In genomic region chr3:197430961-197431910, GRCh38 we compare ENCODE assay signal across 16 cellular contexts.
A peak's percentile ranks its signal among the peaks of the same experiment; 100 is the strongest.
DNase-seq lines count a peak whose midpoint lies in the region; ATAC-seq and TF ChIP-seq lines count a peak whose summit lies in the region.
"Had no signal": no experiment of that assay in that cellular context is flagged by ENCODE, and none has a peak within 500 bp of the region (broad histone marks: within the 10 kb centered on the region; RNA-seq: fewer than 3 reads in every experiment).

No MANE protein-coding gene starts in this region.

- no peak for TF ChIP-seq POLR2A in esophagus muscularis mucosa (IDR thresholded peaks at IDR 0.05; ENCODE audit: low read depth)

- H3K36me3 ChIP-seq in esophagus muscularis mucosa = no peaks in the 10 kb centered on the region
- H3K36me3 ChIP-seq: ovary had no signal

- POLR2A ChIA-PET in WTC11 (lab: Charles Lee) = no interaction called here

- peak overlapping the region; percentile 10 for H3K27ac Mint-ChIP-seq in mesothelial cell of epicardium
- no peak overlapping the region for H3K27ac Mint-ChIP-seq in WTC11
- H3K27ac Mint-ChIP-seq: activated B cell treated with CpG ODN at 0.5 μM for 24 hours had no signal

- H3K36me3 Mint-ChIP-seq in mesothelial cell of epicardium (no peaks in the 10 kb centered on the region), WTC11 (no peaks in the 10 kb centered on the region)
- H3K36me3 Mint-ChIP-seq: CD4-positive, alpha-beta memory T cell had no signal

- peaks cover 4% of the 10 kb centered on the region for H3K9me3 Mint-ChIP-seq in mesothelial cell of epicardium
- H3K9me3 Mint-ChIP-seq in WTC11 = peaks cover 3% of the 10 kb centered on the region; the same call in 1 of the 2 replicates
- H3K9me3 Mint-ChIP-seq: activated B cell treated with CpG ODN at 0.5 μM for 24 hours; activated T-helper 2 cell treated with anti-CD3 and anti-CD28 coated beads, Interferon-gamma antibody, Interleukin-2, Interleukin-4, amounts not matched to agents 10 μg/mL and 5 μg/mL and 100 μg/mL, durations not matched to agents 14 hours and 24 hours and 36 hours; CD4-positive, alpha-beta memory T cell had no signal

- H3K4me1 Mint-ChIP-seq in mesothelial cell of epicardium (peaks cover 68% of the 10 kb centered on the region), WTC11 (peaks cover 12% of the 10 kb centered on the region; the same call in 1 of the 2 replicates)

- H3K27ac ChIP-seq in esophagus muscularis mucosa (replicated peaks in 1 of 4) = peak overlapping the region; percentile 33 to 72 (median 39)
- H3K27ac ChIP-seq: ovary had no signal

- ATAC-seq in GM21423 (IDR thresholded peaks at IDR 0.05; ENCODE audit: unreplicated experiment) (no peak), WTC11 (no peak)

- H3K27me3 ChIP-seq in esophagus muscularis mucosa = no peaks in the 10 kb centered on the region
- H3K27me3 ChIP-seq: ovary had no signal

- DNase-seq in AG10803 (ENCODE audit: low read depth) (peak; percentile 73), M059J (ENCODE audit: low read depth) (peak; percentile 43), esophagus muscularis mucosa (ENCODE audit: extremely low spot score) (no peak), mesothelial cell of epicardium (ENCODE audit: low spot score in 2 of 2, unreplicated experiment in 2 of 2) (no peak), OCI-M2 (lab: John Stamatoyannopoulos, UW; ENCODE audit: unreplicated experiment) (no peak), retina (no peak), WTC11 (ENCODE audit: low spot score) (no peak)
- DNase-seq: activated B cell treated with CpG ODN at 0.5 μM for 24 hours; CD4-positive, alpha-beta memory T cell; NCI-H1092; NCI-H446 treated with DMSO at 0.1 percent for 48 hours; ovary; stimulated activated naive CD4-positive, alpha-beta T cell treated with Interleukin-2 at 50 U/mL for 16 hours had no signal

- H3K4me3 Mint-ChIP-seq in mesothelial cell of epicardium = no peak overlapping the region
- no peak overlapping the region for H3K4me3 Mint-ChIP-seq in WTC11
- H3K4me3 Mint-ChIP-seq: activated B cell treated with CpG ODN at 0.5 μM for 24 hours; CD4-positive, alpha-beta memory T cell had no signal

- intact Hi-C loops in esophagus muscularis mucosa (cut with DNase I) = no loop called here

- TF ChIP-seq EP300 in esophagus muscularis mucosa (IDR thresholded peaks at IDR 0.05) = no peak

- H3K4me3 ChIP-seq in AG10803 (ENCODE audit: low read length) (no peak overlapping the region), esophagus muscularis mucosa (no peak overlapping the region)
- H3K4me3 ChIP-seq: lung, ovary had no signal

- WGBS in esophagus muscularis mucosa = 73% methylated on average over 7 of the region's 7 CpGs

- CTCF ChIA-PET in WTC11 (lab: Charles Lee) = interaction anchor here (0.6 to 1.1 kb wide), 2 partner anchors 71 to 1851 kb away, joined by 3 read pairs; no protein-coding TSS in a partner anchor

- no peak for TF ChIP-seq CTCF in AG10803 (conservative IDR thresholded peaks at IDR 0.05; ENCODE audit: low read length)
- TF ChIP-seq CTCF in esophagus muscularis mucosa (IDR thresholded peaks at IDR 0.05) = no peak
- TF ChIP-seq CTCF in mesothelial cell of epicardium (IDR thresholded peaks at IDR 0.05; ENCODE audit: unreplicated experiment) = no peak
- no peak for TF ChIP-seq CTCF in WTC11 (IDR thresholded peaks at IDR 0.05)

- H3K4me1 ChIP-seq in esophagus muscularis mucosa = peaks cover 13 to 35% (median 24%) of the 10 kb centered on the region in 4 donors

- H3K9me3 ChIP-seq in esophagus muscularis mucosa = no peaks in the 10 kb centered on the region
- H3K9me3 ChIP-seq: ovary had no signal

- H3K27me3 Mint-ChIP-seq in mesothelial cell of epicardium (ENCODE audit: low read depth) = peaks cover 13% of the 10 kb centered on the region
- H3K27me3 Mint-ChIP-seq in WTC11 (ENCODE audit: low read depth) = no peaks in the 10 kb centered on the region

TF ChIP-seq in WTC11, 78 proteins besides CTCF, POLR2A, EP300 and RAD21:
- no peak for TF ChIP-seq NFYB (CRISPR knock-in tag; conservative IDR thresholded peaks at IDR 0.05; ENCODE audit: low read depth)
- no peak for TF ChIP-seq TP53 (CRISPR knock-in tag; IDR thresholded peaks at IDR 0.05)
- TF ChIP-seq OVOL2 (CRISPR knock-in tag; IDR thresholded peaks at IDR 0.05; ENCODE audit: borderline replicate concordance) = no peak
- TF ChIP-seq, protein P1, sequence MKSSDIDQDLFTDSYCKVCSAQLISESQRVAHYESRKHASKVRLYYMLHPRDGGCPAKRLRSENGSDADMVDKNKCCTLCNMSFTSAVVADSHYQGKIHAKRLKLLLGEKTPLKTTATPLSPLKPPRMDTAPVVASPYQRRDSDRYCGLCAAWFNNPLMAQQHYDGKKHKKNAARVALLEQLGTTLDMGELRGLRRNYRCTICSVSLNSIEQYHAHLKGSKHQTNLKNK (CRISPR knock-in tag; IDR thresholded peaks at IDR 0.05) = no peak
- TF ChIP-seq EMX1 (CRISPR knock-in tag; IDR thresholded peaks at IDR 0.05) = no peak
- no peak for TF ChIP-seq RELA (CRISPR knock-in tag; IDR thresholded peaks at IDR 0.05; ENCODE audit: borderline replicate concordance)
- TF ChIP-seq, protein P2, sequence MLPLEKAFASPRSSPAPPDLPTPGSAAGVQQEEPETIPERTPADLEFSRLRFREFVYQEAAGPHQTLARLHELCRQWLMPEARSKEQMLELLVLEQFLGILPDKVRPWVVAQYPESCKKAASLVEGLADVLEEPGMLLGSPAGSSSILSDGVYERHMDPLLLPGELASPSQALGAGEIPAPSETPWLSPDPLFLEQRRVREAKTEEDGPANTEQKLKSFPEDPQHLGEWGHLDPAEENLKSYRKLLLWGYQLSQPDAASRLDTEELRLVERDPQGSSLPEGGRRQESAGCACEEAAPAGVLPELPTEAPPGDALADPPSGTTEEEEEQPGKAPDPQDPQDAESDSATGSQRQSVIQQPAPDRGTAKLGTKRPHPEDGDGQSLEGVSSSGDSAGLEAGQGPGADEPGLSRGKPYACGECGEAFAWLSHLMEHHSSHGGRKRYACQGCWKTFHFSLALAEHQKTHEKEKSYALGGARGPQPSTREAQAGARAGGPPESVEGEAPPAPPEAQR (CRISPR knock-in tag; IDR thresholded peaks at IDR 0.05) = no peak
- TF ChIP-seq, protein P3, sequence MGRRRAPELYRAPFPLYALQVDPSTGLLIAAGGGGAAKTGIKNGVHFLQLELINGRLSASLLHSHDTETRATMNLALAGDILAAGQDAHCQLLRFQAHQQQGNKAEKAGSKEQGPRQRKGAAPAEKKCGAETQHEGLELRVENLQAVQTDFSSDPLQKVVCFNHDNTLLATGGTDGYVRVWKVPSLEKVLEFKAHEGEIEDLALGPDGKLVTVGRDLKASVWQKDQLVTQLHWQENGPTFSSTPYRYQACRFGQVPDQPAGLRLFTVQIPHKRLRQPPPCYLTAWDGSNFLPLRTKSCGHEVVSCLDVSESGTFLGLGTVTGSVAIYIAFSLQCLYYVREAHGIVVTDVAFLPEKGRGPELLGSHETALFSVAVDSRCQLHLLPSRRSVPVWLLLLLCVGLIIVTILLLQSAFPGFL (CRISPR knock-in tag; IDR thresholded peaks at IDR 0.05; ENCODE audit: borderline replicate concordance) = no peak
- TF ChIP-seq CREM (CRISPR knock-in tag; IDR thresholded peaks at IDR 0.05) = no peak
- no peak for TF ChIP-seq ATF6 (CRISPR knock-in tag; IDR thresholded peaks at IDR 0.05)
- TF ChIP-seq, protein P4, sequence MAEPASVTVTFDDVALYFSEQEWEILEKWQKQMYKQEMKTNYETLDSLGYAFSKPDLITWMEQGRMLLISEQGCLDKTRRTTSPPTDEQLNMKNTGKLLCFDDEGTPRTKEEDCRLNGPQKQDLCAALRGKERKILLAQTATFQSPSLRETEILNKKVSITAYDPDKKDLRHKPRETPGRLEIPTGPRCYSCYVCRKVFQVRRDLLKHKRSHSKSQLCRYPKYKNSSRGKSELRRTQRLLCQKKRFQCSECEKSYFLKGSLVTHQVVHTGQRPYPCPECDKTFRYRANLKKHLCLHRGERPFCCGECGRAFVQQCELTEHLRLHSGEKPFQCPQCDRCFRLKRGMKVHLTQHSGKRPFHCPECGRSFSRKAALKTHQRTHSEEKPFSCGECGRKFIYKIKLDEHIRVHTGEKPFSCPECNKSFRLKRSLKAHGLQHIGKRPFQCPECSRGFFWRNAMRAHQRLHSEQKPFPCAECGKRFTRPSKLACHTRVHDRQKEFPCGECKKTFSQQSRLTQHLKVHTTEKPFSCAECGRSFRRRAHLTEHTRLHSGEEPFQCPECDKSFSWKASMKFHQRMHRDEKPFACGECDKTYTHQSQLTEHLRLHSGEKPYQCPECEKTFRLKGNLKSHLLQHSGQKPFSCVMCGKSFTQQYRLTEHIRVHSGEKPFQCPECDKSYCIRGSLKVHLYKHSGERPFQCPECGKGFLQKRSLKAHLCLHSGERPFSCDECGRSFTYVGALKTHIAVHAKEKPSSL (CRISPR knock-in tag; conservative IDR thresholded peaks at IDR 0.05) = no peak
TF ChIP-seq in WTC11: peak in this region for 0.

Comparison
In these comparisons a context has a peak if more than half of its experiments do, and no peak if none do; other contexts are left out.
1. DNase-seq: peak in AG10803 (single experiment) and M059J (single experiment); none in esophagus muscularis mucosa (single experiment), mesothelial cell of epicardium (0 of 2), OCI-M2 (single experiment), retina (single experiment) and WTC11 (single experiment).